Comparison of ENCODE assay signal across 8 cellular contexts in genomic region chr16:81403601-81404391, GRCh38. TPM values are rescaled to one million over a fixed set of nuclear protein-coding genes. Genes with fewer than 3 reads are reported as not detected.
DNase-seq lines count a peak whose midpoint lies in the region; ATAC-seq and TF ChIP-seq lines count a peak whose summit lies in the region.

No MANE protein-coding gene starts in this region.

- TF ChIP-seq CTCF in kidney epithelial cell (IDR thresholded peaks at IDR 0.05; ENCODE audit: insufficient read depth, low read length, poor library complexity, severe bottlenecking), result peak; percentile 95

- no peaks in the 10 kb centered on the region for H3K27me3 ChIP-seq in kidney epithelial cell (ENCODE audit: control insufficient read depth, insufficient read depth, low read length)

- ATAC-seq in GM18498 (IDR thresholded peaks at IDR 0.05; ENCODE audit: unreplicated experiment), result peak; percentile 76
- peak; percentile 84 for ATAC-seq in HG03066 (IDR thresholded peaks at IDR 0.05; ENCODE audit: low read depth, unreplicated experiment)
- ATAC-seq in GM19328 (IDR thresholded peaks at IDR 0.05; ENCODE audit: unreplicated experiment), result no peak

- H3K4me3 ChIP-seq in kidney epithelial cell (ENCODE audit: low read depth, low read length), result peak overlapping the region; percentile 12

- H3K36me3 ChIP-seq in kidney epithelial cell (ENCODE audit: control insufficient read depth, insufficient read depth, low read length), result no peaks in the 10 kb centered on the region

- DNase-seq in NCI-H2227 treated with DMSO at 0.1 percent for 48 hours (lab: John Stamatoyannopoulos, UW), result peak; percentile 36
- peak; percentile 64 for DNase-seq in activated CD4-positive, CD25-positive, alpha-beta regulatory T cell treated with anti-CD3 and anti-CD28 coated beads, Interleukin-2, amount 50 U/mL, for 16 hours (ENCODE audit: low read depth, low spot score)
- peak; percentile 65 for DNase-seq in central memory CD4-positive, alpha-beta T cell
- no peak for DNase-seq in kidney epithelial cell (ENCODE audit: low read depth)
- DNase-seq in stimulated activated CD4-positive, alpha-beta T cell treated with anti-CD3 and anti-CD28 coated beads, Interleukin-15, amount 100 ng/mL, for 48 hours (ENCODE audit: low read depth in 2 of 2), result peak; percentile 54 to 76

RNA-seq across cellular contexts. Expression of gene CMIP, which starts 40.8 kb away (rescaled TPM):
- total RNA-seq in kidney epithelial cell, result 27.7 and 41.6 TPM in 2 replicates
